ENCODE assay signal across 8 cellular contexts in the genomic region with DNA sequence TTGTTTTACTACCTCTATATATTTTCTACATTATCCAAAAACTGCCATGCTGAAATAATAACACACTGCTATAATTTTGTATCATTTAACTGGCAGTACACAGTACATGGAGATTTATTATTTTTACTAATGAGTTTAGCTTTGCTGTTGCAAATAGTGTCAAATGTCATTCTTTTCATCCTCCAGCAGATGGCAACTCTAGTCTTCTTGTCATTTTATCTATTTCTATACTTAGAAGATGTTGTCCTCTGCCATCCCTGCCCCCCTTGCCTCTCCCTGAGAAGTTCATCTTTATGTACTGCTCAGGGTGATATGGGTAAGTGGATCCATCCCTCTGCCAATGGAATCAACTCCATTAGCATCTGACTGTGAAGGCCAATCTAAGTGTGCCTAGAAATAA. TPM values are rescaled to one million over a fixed set of nuclear protein-coding genes. Genes with fewer than 3 reads are reported as not detected.
A peak's percentile ranks its signal among the peaks of the same experiment; 100 is the strongest.
DNase-seq lines count a peak whose midpoint lies in the region; ATAC-seq, FAIRE-seq and TF ChIP-seq lines count a peak whose summit lies in the region.

No MANE protein-coding gene starts in this region.

- peaks cover 3% of the 10 kb centered on the region for H3K27me3 Mint-ChIP-seq in neural progenitor cell (ENCODE audit: insufficient read depth, low read depth)

- H3K4ac ChIP-seq in H1 (replicated peaks; ENCODE audit: insufficient read length, low read depth, low read length) = no peak overlapping the region

- TF ChIP-seq CTCF in GM12874 (IDR thresholded peaks at IDR 0.05; ENCODE audit: insufficient read depth, low read depth, low read length) (peak; percentile 21; the same call in 1 of the 2 replicates), H1 (IDR thresholded peaks at IDR 0.05; ENCODE audit: control extremely low read depth in 1 of 3, insufficient read depth in 1 of 3, low read depth in 1 of 3, low read length in 3 of 3) (peak in 2 of 3 experiments; percentile 34 to 45; a peak in 2 of 4 replicates), neural progenitor cell (IDR thresholded peaks at IDR 0.05) (peak; percentile 62)

- H3K4me3 Mint-ChIP-seq in neural progenitor cell = no peak overlapping the region

- H4K20me1 ChIP-seq in H1 (replicated peaks in 1 of 2; ENCODE audit: control insufficient read depth in 1 of 2, insufficient read depth in 2 of 2, low read length in 2 of 2) = no peaks in the 10 kb centered on the region
- no peaks in the 10 kb centered on the region for H4K20me1 ChIP-seq in neural progenitor cell (ENCODE audit: low read depth)

- H3F3A ChIP-seq in neural progenitor cell (ENCODE audit: low read depth) = peaks cover 14% of the 10 kb centered on the region

- H2BK12ac ChIP-seq in H1 (ENCODE audit: low read depth, low read length) = no peak overlapping the region

- H3K79me2 ChIP-seq in H1 (ENCODE audit: control insufficient read depth in 1 of 2, insufficient read depth in 2 of 2, low read length in 2 of 2) (no peaks in the 10 kb centered on the region), neural progenitor cell (ENCODE audit: low read depth) (no peaks in the 10 kb centered on the region)

- H3K56ac ChIP-seq in H1 (replicated peaks; ENCODE audit: insufficient read length, low read depth, low read length) = no peak overlapping the region

- peaks cover 29% of the 10 kb centered on the region for H3K4me1 Mint-ChIP-seq in neural progenitor cell

- no peaks in the 10 kb centered on the region for H3K9me3 Mint-ChIP-seq in neural progenitor cell

- POLR2A ChIA-PET in H1 (lab: Charles Lee; ENCODE audit: partially characterized antibody) = interaction anchor here (1.5 kb wide), 1 partner anchor 23 kb away, joined by 4 read pairs; no protein-coding TSS in a partner anchor

- peaks cover 6 to 16% (median 15%) of the 10 kb centered on the region in 4 experiments for H3K27me3 ChIP-seq in H1 (replicated peaks in 1 of 4; ENCODE audit: control insufficient read depth in 3 of 4, extremely low read depth in 1 of 4, insufficient read depth in 3 of 4, low read length in 3 of 4)
- no peaks in the 10 kb centered on the region for H3K27me3 ChIP-seq in neural progenitor cell

- no peak for FAIRE-seq in H1 (lab: Jason Lieb, UNC)

- no peak overlapping the region for H3K27ac Mint-ChIP-seq in neural progenitor cell

- H3K4me1 ChIP-seq in H1 (replicated peaks in 1 of 4; ENCODE audit: control insufficient read depth in 3 of 4, insufficient read depth in 4 of 4, low read length in 3 of 4) (peaks cover 6 to 22% (median 19%) of the 10 kb centered on the region in 4 experiments), neural progenitor cell (peaks cover 48% of the 10 kb centered on the region)

- H3K18ac ChIP-seq in H1 (ENCODE audit: extremely low read depth, low read length) = no peak overlapping the region

- H2AFZ ChIP-seq in H1 (ENCODE audit: low read length) = no peak overlapping the region
- no peak overlapping the region for H2AFZ ChIP-seq in neural progenitor cell (replicated peaks)

- H3K9me3 ChIP-seq in H1 (ENCODE audit: insufficient read depth in 2 of 2, low read depth in 1 of 2, low read length in 1 of 2) = no peaks in the 10 kb centered on the region
- H3K9me3 ChIP-seq in neural progenitor cell (ENCODE audit: low read depth) = no peaks in the 10 kb centered on the region

- no peak overlapping the region for H3K27ac ChIP-seq in H1 (ENCODE audit: low read depth, low read length)
- H3K27ac ChIP-seq in neural progenitor cell = no peak overlapping the region

- no peak for TF ChIP-seq POLR2A in H1 (IDR thresholded peaks at IDR 0.05; ENCODE audit: control extremely low read depth in 1 of 2, low read depth in 2 of 2, low read length in 2 of 2)

- H3K4me2 ChIP-seq in H1 (ENCODE audit: insufficient read depth in 1 of 2, low read depth in 2 of 2, low read length in 2 of 2) (no peak overlapping the region), neural progenitor cell (no peak overlapping the region)

- no peak overlapping the region for H4K91ac ChIP-seq in H1 (replicated peaks; ENCODE audit: insufficient read length, low read length)

- peak; percentile 77 for TF ChIP-seq RAD21 in H1 (IDR thresholded peaks at IDR 0.05 in 1 of 2, conservative IDR thresholded peaks at IDR 0.05 in 1 of 2; ENCODE audit: low read depth in 2 of 2, low read length in 2 of 2)

- no peak for TF ChIP-seq EP300 in H1 (IDR thresholded peaks at IDR 0.05; ENCODE audit: borderline replicate concordance in 1 of 2, low read depth in 2 of 2, low read length in 2 of 2)

- no peaks in the 10 kb centered on the region for H3K79me1 ChIP-seq in H1 (ENCODE audit: low read depth, low read length)

- no peaks in the 10 kb centered on the region for H3K36me3 Mint-ChIP-seq in neural progenitor cell

- H3K36me3 ChIP-seq in H1 (ENCODE audit: control insufficient read depth in 2 of 4, insufficient read depth in 4 of 4, low read length in 3 of 4) (no peaks in the 10 kb centered on the region), neural progenitor cell (no peaks in the 10 kb centered on the region)

- H3K4me3 ChIP-seq in H1 (ENCODE audit: extremely low read depth in 1 of 4, insufficient read depth in 2 of 4, low read depth in 3 of 4, low read length in 4 of 4) (no peak overlapping the region), neural progenitor cell (no peak overlapping the region)

- H3K14ac ChIP-seq in H1 (ENCODE audit: insufficient read length) = no peak overlapping the region

- H4K5ac ChIP-seq in H1 (ENCODE audit: insufficient read length, low read depth, low read length) = no peak overlapping the region

- H2AK5ac ChIP-seq in H1 (ENCODE audit: low read depth, low read length) = no peak overlapping the region

- CTCF ChIA-PET in H1 (lab: Charles Lee; ENCODE audit: partially characterized antibody) = interaction anchor here (0.7 to 6.5 kb wide), 38 partner anchors 12 to 767 kb away, joined by 3 to 62 read pairs (median 3); no protein-coding TSS in a partner anchor

- no peak for ATAC-seq in GM19467 (IDR thresholded peaks at IDR 0.05; ENCODE audit: unreplicated experiment)

- H2BK5ac ChIP-seq in H1 (ENCODE audit: low read depth, low read length) = no peak overlapping the region

- no peak overlapping the region for H2BK20ac ChIP-seq in H1 (ENCODE audit: low read length)

- DNase-seq in NCI-H2227 treated with DMSO at 0.1 percent for 48 hours (lab: John Stamatoyannopoulos, UW) (peak; percentile 46), H1 (ENCODE audit: low read depth in 1 of 2, low spot score in 2 of 2) (no peak), neural progenitor cell (ENCODE audit: low spot score) (peak; percentile 46), NCI-H1048 (lab: John Stamatoyannopoulos, UW) (no peak), activated T-cell treated with anti-CD3 and anti-CD28 coated beads for 4 hours (no peak), NCI-H774 (lab: John Stamatoyannopoulos, UW) (no peak)

- H4K8ac ChIP-seq in H1 (ENCODE audit: extremely low read depth, insufficient read depth, low read length) = no peak overlapping the region

- H2BK15ac ChIP-seq in H1 (ENCODE audit: low read length) = no peak overlapping the region

- H3K23me2 ChIP-seq in H1 (ENCODE audit: low read depth, low read length) = peaks cover 1% of the 10 kb centered on the region; the same call in 1 of the 2 replicates

- no peak overlapping the region for H3K23ac ChIP-seq in H1 (ENCODE audit: insufficient read length)

- no peak overlapping the region for H3K9ac ChIP-seq in H1 (replicated peaks in 1 of 4; ENCODE audit: extremely low read depth in 1 of 4, low read depth in 3 of 4, low read length in 3 of 4)
- H3K9ac ChIP-seq in neural progenitor cell = no peak overlapping the region

- no peak overlapping the region for H2BK120ac ChIP-seq in H1 (replicated peaks; ENCODE audit: low read depth, low read length)

TF ChIP-seq in H1, 55 proteins besides CTCF, POLR2A, EP300 and RAD21:
- no peak for TF ChIP-seq POU5F1 (IDR thresholded peaks at IDR 0.05; ENCODE audit: low read depth, low read length)
- TF ChIP-seq SIRT6 (IDR thresholded peaks at IDR 0.05; ENCODE audit: low read length) = no peak
- TF ChIP-seq CEBPB (IDR thresholded peaks at IDR 0.05; ENCODE audit: low read depth, low read length) = no peak
- no peak for TF ChIP-seq JUND (IDR thresholded peaks at IDR 0.05; ENCODE audit: low read length)
- TF ChIP-seq RXRA (IDR thresholded peaks at IDR 0.05; ENCODE audit: insufficient read depth, low read depth, low read length) = no peak
- TF ChIP-seq EGR1 (IDR thresholded peaks at IDR 0.05; ENCODE audit: borderline replicate concordance, low read depth, low read length) = no peak
- TF ChIP-seq YY1 (IDR thresholded peaks at IDR 0.05; ENCODE audit: low read depth, low read length) = no peak
- TF ChIP-seq CTBP2 (IDR thresholded peaks at IDR 0.05; ENCODE audit: borderline replicate concordance, insufficient read depth, insufficient read length, low read length) = no peak
- TF ChIP-seq CHD1 (IDR thresholded peaks at IDR 0.05; ENCODE audit: low read depth, low read length) = no peak
- TF ChIP-seq TAF7 (optimal IDR thresholded peaks at IDR 0.05; ENCODE audit: borderline replicate concordance, low read depth, low read length) = no peak
- TF ChIP-seq SP1 (IDR thresholded peaks at IDR 0.05; ENCODE audit: low read depth, low read length) = no peak
- TF ChIP-seq, protein P1, sequence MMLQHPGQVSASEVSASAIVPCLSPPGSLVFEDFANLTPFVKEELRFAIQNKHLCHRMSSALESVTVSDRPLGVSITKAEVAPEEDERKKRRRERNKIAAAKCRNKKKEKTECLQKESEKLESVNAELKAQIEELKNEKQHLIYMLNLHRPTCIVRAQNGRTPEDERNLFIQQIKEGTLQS (IDR thresholded peaks at IDR 0.05; ENCODE audit: insufficient read depth, low read depth, low read length) = no peak
- no peak for TF ChIP-seq CREB1 (IDR thresholded peaks at IDR 0.05)
- TF ChIP-seq SIX5 (IDR thresholded peaks at IDR 0.05; ENCODE audit: low read depth, low read length) = no peak
- TF ChIP-seq TCF12 (IDR thresholded peaks at IDR 0.05; ENCODE audit: low read depth, low read length) = no peak
- TF ChIP-seq RNF2 (IDR thresholded peaks at IDR 0.05; ENCODE audit: borderline replicate concordance, low read depth, low read length, missing control alignments, poor library complexity, severe bottlenecking) = no peak

RNA-seq across cellular contexts. Expression of gene LRRTM1, which starts 21.7 kb away (rescaled TPM):
- 1.1 and 1.4 TPM in 2 replicates for total RNA-seq in H1 (2021; fragmentation: NEBNext Ultra II Directional; extraction: Animal tissue kit (Norgen Biotek cat#: 25700))
- polyA plus RNA-seq in H1 (2011; rRNA removed) = 2.3 and 4.6 TPM in 2 replicates
- 2.9 TPM for polyA plus RNA-seq in H1 (2011; cell fraction: cytosol; rRNA removed)
- 3.0 TPM for polyA plus RNA-seq in H1 (2011; cell fraction: nucleus; rRNA removed)
- polyA plus RNA-seq in H1 (2012, experiment 1 of 2) = 1.0 to 1.5 TPM (median 1.1 TPM) in 4 replicates
- 1.5 TPM for polyA plus RNA-seq in H1 (2012, experiment 2 of 2)
- 1.3 TPM for polyA plus RNA-seq in H1 (2013, experiment 1 of 2)
- 1.5 TPM for polyA plus RNA-seq in H1 (2013, experiment 2 of 2)
- 2.1 and 2.4 TPM in 2 replicates for polyA minus RNA-seq in H1 (2011; rRNA and poly(A)+ RNA removed)
- polyA minus RNA-seq in H1 (2011; cell fraction: cytosol; rRNA and poly(A)+ RNA removed) = 1.9 TPM
- 1.6 TPM for polyA minus RNA-seq in H1 (2011; cell fraction: nucleus; rRNA and poly(A)+ RNA removed)
- total RNA-seq in neural progenitor cell (ENCODE audit: low replicate concordance) = 0.84 TPM in 1 of 2 replicates, not detected in the other

Comparison
In these comparisons a context has a peak if more than half of its experiments do, and no peak if none do; other contexts are left out.
1. DNase-seq: peak in NCI-H2227 treated with DMSO at 0.1 percent for 48 hours (single experiment) and neural progenitor cell (single experiment); none in H1 (0 of 2), NCI-H1048 (single experiment), activated T-cell treated with anti-CD3 and anti-CD28 coated beads for 4 hours (single experiment) and NCI-H774 (single experiment).
2. Peak in every context shown above with its lines, with median percentiles within 50 percentile points of each other: CTCF ChIP-seq.